ENCODE assay signal across 1 cellular context in the genomic region with DNA sequence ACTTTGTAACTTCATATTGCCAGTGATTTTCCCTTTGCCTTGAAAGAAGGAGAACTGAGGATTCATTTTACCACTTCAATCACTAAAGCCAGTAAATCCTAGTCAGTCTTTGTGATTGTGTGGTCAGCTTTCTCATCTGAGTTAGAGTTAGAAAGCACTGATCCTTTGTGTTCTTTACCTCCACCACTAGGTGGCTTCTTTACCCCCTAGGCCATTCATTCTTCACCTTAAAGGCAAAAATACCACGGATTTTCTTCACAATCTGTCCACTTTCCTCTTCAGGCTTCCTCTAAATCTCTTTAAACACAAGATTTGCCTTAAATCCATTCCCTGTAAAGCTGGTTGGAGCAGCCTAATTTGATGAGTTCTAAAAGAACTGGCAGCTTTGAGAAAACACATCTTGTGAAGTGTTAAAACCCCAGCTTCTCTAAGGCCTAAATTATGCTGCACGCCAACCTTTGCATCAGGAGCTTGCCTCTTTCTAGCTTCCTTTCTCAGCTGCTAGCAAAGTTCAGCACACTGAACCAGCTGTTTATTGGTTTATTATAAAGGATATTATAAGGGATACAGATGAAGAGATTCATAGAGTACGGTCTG.
TF ChIP-seq lines count a peak whose summit lies in the region.

No MANE protein-coding gene starts in this region.

TF ChIP-seq in H1, 55 proteins besides CTCF, POLR2A, EP300 and RAD21:
- TF ChIP-seq BRCA1 (IDR thresholded peaks at IDR 0.05; ENCODE audit: low read depth, low read length): no peak
- no peak for TF ChIP-seq HDAC2 (IDR thresholded peaks at IDR 0.05; ENCODE audit: borderline replicate concordance in 1 of 2, low read depth in 2 of 2, low read length in 2 of 2)
- no peak for TF ChIP-seq CTBP2 (IDR thresholded peaks at IDR 0.05; ENCODE audit: borderline replicate concordance, insufficient read depth, insufficient read length, low read length)
- no peak for TF ChIP-seq SP1 (IDR thresholded peaks at IDR 0.05; ENCODE audit: low read depth, low read length)
- TF ChIP-seq NRF1 (IDR thresholded peaks at IDR 0.05; ENCODE audit: low read depth, low read length): no peak
- TF ChIP-seq TAF1 (IDR thresholded peaks at IDR 0.05; ENCODE audit: low read depth, low read length): no peak
- no peak for TF ChIP-seq SIX5 (IDR thresholded peaks at IDR 0.05; ENCODE audit: low read depth, low read length)
- no peak for TF ChIP-seq POU5F1 (IDR thresholded peaks at IDR 0.05; ENCODE audit: low read depth, low read length)
- no peak for TF ChIP-seq NANOG (IDR thresholded peaks at IDR 0.05; ENCODE audit: insufficient read depth, low read depth, low read length, poor library complexity, severe bottlenecking)
- no peak for TF ChIP-seq SP2 (IDR thresholded peaks at IDR 0.05; ENCODE audit: low read length)
- no peak for TF ChIP-seq RNF2 (IDR thresholded peaks at IDR 0.05; ENCODE audit: borderline replicate concordance, low read depth, low read length, missing control alignments, poor library complexity, severe bottlenecking)
- no peak for TF ChIP-seq GTF2F1 (IDR thresholded peaks at IDR 0.05; ENCODE audit: borderline replicate concordance, low read depth, low read length)
- TF ChIP-seq JUN (IDR thresholded peaks at IDR 0.05; ENCODE audit: low read depth, low read length): no peak
- TF ChIP-seq CEBPB (IDR thresholded peaks at IDR 0.05; ENCODE audit: low read depth, low read length): no peak
- TF ChIP-seq ZNF274 (IDR thresholded peaks at IDR 0.05; ENCODE audit: borderline replicate concordance, extremely low read depth, low read length): no peak
- no peak for TF ChIP-seq CREB1 (IDR thresholded peaks at IDR 0.05)
- no peak for TF ChIP-seq SAP30 (IDR thresholded peaks at IDR 0.05; ENCODE audit: insufficient read depth, insufficient replicate concordance, low read length)
- TF ChIP-seq YY1 (IDR thresholded peaks at IDR 0.05; ENCODE audit: low read depth, low read length): no peak
- TF ChIP-seq SRF (IDR thresholded peaks at IDR 0.05; ENCODE audit: low read depth, low read length): no peak
- TF ChIP-seq KDM1A (IDR thresholded peaks at IDR 0.05; ENCODE audit: borderline replicate concordance, low read length): no peak
